9 cellular contexts compared by ENCODE assay signal in the genomic region with DNA sequence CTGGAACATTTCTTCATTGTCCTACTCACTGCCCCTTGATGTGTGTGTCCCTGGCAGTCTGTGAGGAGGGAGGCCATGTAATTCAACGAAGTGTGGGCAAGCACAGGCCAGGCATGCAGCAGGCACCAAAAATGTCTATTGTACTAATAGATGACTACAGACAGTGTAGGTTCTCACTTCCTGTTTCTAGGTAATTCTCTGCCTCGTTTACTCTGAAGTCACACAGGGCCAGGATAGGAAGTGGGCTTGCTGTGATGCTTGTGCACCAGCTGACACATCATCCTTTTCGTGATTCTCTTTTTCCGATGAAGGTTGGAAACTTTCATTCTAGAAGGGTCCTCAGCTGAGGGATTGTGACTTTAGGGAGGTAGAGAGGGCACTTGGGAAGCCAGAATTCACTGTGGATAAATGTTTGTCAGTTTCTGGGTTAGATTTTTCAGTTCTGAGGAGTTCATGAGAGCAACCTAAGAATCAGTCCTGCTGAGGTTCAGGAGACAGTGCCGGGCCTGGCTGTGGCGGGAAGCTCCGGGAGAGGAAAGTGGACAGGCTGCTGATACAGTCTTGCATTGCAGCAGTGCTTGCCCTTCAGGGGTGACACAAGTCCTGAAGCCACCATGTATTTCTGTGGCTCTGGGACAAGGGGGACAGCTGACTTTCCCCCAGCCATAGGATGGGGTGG. TPM values are rescaled to one million over a fixed set of nuclear protein-coding genes. Genes with fewer than 3 reads are reported as not detected.
A peak's percentile ranks its signal among the peaks of the same experiment; 100 is the strongest.
DNase-seq lines count a peak whose midpoint lies in the region; ATAC-seq and TF ChIP-seq lines count a peak whose summit lies in the region.
"Had no signal": no experiment of that assay in that cellular context is flagged by ENCODE, and none has a peak within 500 bp of the region (broad histone marks: within the 10 kb centered on the region; RNA-seq: fewer than 3 reads in every experiment).

No MANE protein-coding gene starts in this region.

- H3K4me1 ChIP-seq in DND-41 (ENCODE audit: insufficient read depth, low read length): peaks cover 34% of the 10 kb centered on the region
- peaks cover 0 to 31% (median 6%) of the 10 kb centered on the region in 3 donors for H3K4me1 ChIP-seq in gastroesophageal sphincter
- H3K4me1 ChIP-seq: parathyroid adenoma had no signal

- H3K9ac ChIP-seq in DND-41 (ENCODE audit: low read depth, low read length): no peak overlapping the region
- H3K9ac ChIP-seq: parathyroid adenoma had no signal

- peak overlapping the region; percentile 57 for H2AFZ ChIP-seq in DND-41 (ENCODE audit: low read depth, low read length)
- H2AFZ ChIP-seq: parathyroid adenoma had no signal

- no peak for TF ChIP-seq EP300 in gastroesophageal sphincter (IDR thresholded peaks at IDR 0.05)

- ATAC-seq in DND-41 (ENCODE audit: insufficient read depth, low read depth) (peak; percentile 87), GM21526 (IDR thresholded peaks at IDR 0.05; ENCODE audit: low FRiP score, unreplicated experiment) (peak; percentile 86), gastroesophageal sphincter (no peak), sciatic nerve (no peak)
- ATAC-seq in activated T-cell treated with anti-CD3 and anti-CD28 coated beads, Interleukin-2, amount 50 U/mL, for 4 hours: peak; percentile 83 to 88

- WGBS in gastroesophageal sphincter (ENCODE audit: low coverage in 1 of 2), 2 donors: 52 to 80% methylated on average over 3 to 5 of the region's 7 CpGs

- no peak overlapping the region for H3K4me3 ChIP-seq in DND-41 (ENCODE audit: low read depth in 1 of 2, low read length in 2 of 2)
- no peak overlapping the region for H3K4me3 ChIP-seq in gastroesophageal sphincter

- H3K9me3 Mint-ChIP-seq in activated T-cell treated with anti-CD3 and anti-CD28 coated beads, Interleukin-2, amount 50 U/mL, for 4 hours: no peaks in the 10 kb centered on the region

- TF ChIP-seq POLR2A in gastroesophageal sphincter (IDR thresholded peaks at IDR 0.05): no peak

- H3K36me3 ChIP-seq in DND-41 (ENCODE audit: insufficient read depth, low read length): no peaks in the 10 kb centered on the region
- H3K36me3 ChIP-seq in gastroesophageal sphincter: no peaks in the 10 kb centered on the region

- peaks cover 3% of the 10 kb centered on the region for H3K79me2 ChIP-seq in DND-41 (ENCODE audit: insufficient read depth, low read length)
- H3K79me2 ChIP-seq: parathyroid adenoma had no signal

- H3K9me3 ChIP-seq in DND-41 (ENCODE audit: insufficient read depth, low read length, severe bottlenecking): no peaks in the 10 kb centered on the region
- no peaks in the 10 kb centered on the region for H3K9me3 ChIP-seq in gastroesophageal sphincter

- H3K4me2 ChIP-seq in DND-41 (ENCODE audit: insufficient read depth, low read length): peak overlapping the region; percentile 3; the same call in 1 of the 2 replicates

- H3K27me3 ChIP-seq in DND-41 (ENCODE audit: insufficient read depth, low read length, poor library complexity) (peaks cover 2% of the 10 kb centered on the region), gastroesophageal sphincter (no peaks in the 10 kb centered on the region)

- TF ChIP-seq CTCF in DND-41 (IDR thresholded peaks at IDR 0.05; ENCODE audit: borderline replicate concordance, extremely low read depth, low read length, poor library complexity, severe bottlenecking): no peak
- no peak for TF ChIP-seq CTCF in gastroesophageal sphincter (IDR thresholded peaks at IDR 0.05)

- peak; percentile 62 for DNase-seq in DND-41
- peak; percentile 21 to 23 for DNase-seq in Kasumi-1 (lab: John Stamatoyannopoulos, UW)
- peak; percentile 57 for DNase-seq in activated T-cell treated with anti-CD3 and anti-CD28 coated beads, Interleukin-2, amount 50 U/mL, for 4 hours
- DNase-seq in stimulated activated CD4-positive, alpha-beta T cell treated with anti-CD3 and anti-CD28 coated beads, Interleukin-4, amount 100 ng/mL, for 24 hours: peak; percentile 65
- no peak for DNase-seq in NCI-H2081 treated with DMSO at 0.1 percent for 48 hours (lab: John Stamatoyannopoulos, UW)
- no peak for DNase-seq in sciatic nerve (ENCODE audit: low spot score)

- H3K27ac ChIP-seq in DND-41 (ENCODE audit: low read length): peak overlapping the region; percentile 56
- H3K27ac ChIP-seq in gastroesophageal sphincter: no peak overlapping the region
- H3K27ac ChIP-seq: parathyroid adenoma had no signal

- H3K36me3 Mint-ChIP-seq in activated T-cell treated with anti-CD3 and anti-CD28 coated beads, Interleukin-2, amount 50 U/mL, for 4 hours (ENCODE audit: insufficient read depth): no peaks in the 10 kb centered on the region

- peaks cover 46% of the 10 kb centered on the region for H3K4me1 Mint-ChIP-seq in activated T-cell treated with anti-CD3 and anti-CD28 coated beads, Interleukin-2, amount 50 U/mL, for 4 hours (ENCODE audit: low read depth)

- peak overlapping the region; percentile 55 for H3K4me3 Mint-ChIP-seq in activated T-cell treated with anti-CD3 and anti-CD28 coated beads, Interleukin-2, amount 50 U/mL, for 4 hours

- no peaks in the 10 kb centered on the region for H3K27me3 Mint-ChIP-seq in activated T-cell treated with anti-CD3 and anti-CD28 coated beads, Interleukin-2, amount 50 U/mL, for 4 hours (ENCODE audit: low read depth)

- intact Hi-C loops in sciatic nerve (cut with DNase I): no loop called here

- H4K20me1 ChIP-seq in DND-41 (ENCODE audit: insufficient read depth, low read length): no peaks in the 10 kb centered on the region

RNA-seq across cellular contexts. Expression of gene CSF1, which starts 4.3 kb away (rescaled TPM):
- total RNA-seq in activated T-cell treated with anti-CD3 and anti-CD28 coated beads, Interleukin-2, amount 50 U/mL, for 4 hours: 10 to 100 TPM; 76.2 to 81.9 (median 77.8) TPM
- total RNA-seq in gastroesophageal sphincter (10 to 100 TPM; 29.6 to 50.8 (median 45.9) TPM), sciatic nerve (61.2 TPM)

Comparison
In these comparisons a context has a peak if more than half of its experiments do, and no peak if none do; other contexts are left out.
1. ATAC-seq: peak in DND-41 (single experiment), GM21526 (single experiment) and activated T-cell treated with anti-CD3 and anti-CD28 coated beads, Interleukin-2, amount 50 U/mL, for 4 hours (2 of 2); none in gastroesophageal sphincter (single experiment) and sciatic nerve (single experiment).
2. DNase-seq: peak in DND-41 (single experiment), Kasumi-1 (2 of 2), activated T-cell treated with anti-CD3 and anti-CD28 coated beads, Interleukin-2, amount 50 U/mL, for 4 hours (single experiment) and stimulated activated CD4-positive, alpha-beta T cell treated with anti-CD3 and anti-CD28 coated beads, Interleukin-4, amount 100 ng/mL, for 24 hours (single experiment); none in NCI-H2081 treated with DMSO at 0.1 percent for 48 hours (single experiment) and sciatic nerve (single experiment).